Comparison of ENCODE assay signal across 13 cellular contexts in the genomic region with DNA sequence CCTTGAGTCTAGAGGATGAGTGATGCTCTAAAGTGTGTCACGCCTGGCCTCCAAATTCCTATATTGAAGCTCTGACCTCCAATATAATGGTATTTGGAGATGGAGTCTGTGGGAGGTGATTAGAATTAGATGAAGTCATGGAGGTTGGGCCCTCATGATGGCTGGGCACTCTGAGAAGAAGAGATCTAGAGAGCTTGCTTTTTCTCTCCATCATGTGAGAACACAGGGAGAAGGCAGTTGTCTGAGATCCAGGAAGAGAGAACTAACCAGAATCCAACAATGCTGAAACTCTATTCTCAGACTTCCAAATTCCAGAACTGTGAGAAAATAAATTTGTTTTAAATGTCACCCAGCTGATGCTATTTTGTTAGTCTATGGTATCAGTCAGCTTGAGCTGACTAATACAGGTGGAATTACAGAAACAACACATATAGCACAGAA. TPM values are rescaled to one million over a fixed set of nuclear protein-coding genes. Genes with fewer than 3 reads are reported as not detected.
A peak's percentile ranks its signal among the peaks of the same experiment; 100 is the strongest.
DNase-seq lines count a peak whose midpoint lies in the region; ATAC-seq, FAIRE-seq and TF ChIP-seq lines count a peak whose summit lies in the region.
"Had no signal": no experiment of that assay in that cellular context is flagged by ENCODE, and none has a peak within 500 bp of the region (broad histone marks: within the 10 kb centered on the region; RNA-seq: fewer than 3 reads in every experiment).

No MANE protein-coding gene starts in this region.

- H3K4me1 Mint-ChIP-seq in naive thymus-derived CD8-positive, alpha-beta T cell, result peaks cover 21 to 60% (median 50%) of the 10 kb centered on the region in 4 donors

- no peaks in the 10 kb centered on the region for H3K9me3 Mint-ChIP-seq in naive thymus-derived CD8-positive, alpha-beta T cell
- H3K9me3 Mint-ChIP-seq: type B pancreatic cell had no signal

- H3K36me3 ChIP-seq in bronchial epithelial cell (ENCODE audit: control insufficient read depth, insufficient read depth, low read length), result peaks cover 1% of the 10 kb centered on the region
- no peaks in the 10 kb centered on the region for H3K36me3 ChIP-seq in mucosa of descending colon (ENCODE audit: low read depth)

- no peak for FAIRE-seq in bronchial epithelial cell (lab: Jason Lieb, UNC)

- DNase-seq in AG20443 (ENCODE audit: low spot score) (peak; percentile 57), HS-5 (ENCODE audit: low read depth) (peak; percentile 59), bronchial epithelial cell (ENCODE audit: low read depth) (peak; percentile 17), COLO668 (lab: John Stamatoyannopoulos, UW; ENCODE audit: unreplicated experiment) (no peak), mucosa of descending colon (no peak), DMS 273 treated with DMSO at 0.1 percent for 48 hours (lab: John Stamatoyannopoulos, UW) (no peak), Kasumi-1 (lab: John Stamatoyannopoulos, UW) (no peak)
- no peak for DNase-seq in naive thymus-derived CD8-positive, alpha-beta T cell
- DNase-seq: DND-41, islet precursor cell, NCI-H1105 treated with DMSO at 0.1 percent for 48 hours, posterior cingulate gyrus had no signal

- no peak for ATAC-seq in naive thymus-derived CD8-positive, alpha-beta T cell
- no peak for ATAC-seq in mucosa of descending colon

- H3K4me3 ChIP-seq in bronchial epithelial cell (ENCODE audit: low read depth, low read length), result no peak overlapping the region
- no peak overlapping the region for H3K4me3 ChIP-seq in mucosa of descending colon

- H3K27me3 Mint-ChIP-seq in naive thymus-derived CD8-positive, alpha-beta T cell, result no peaks in the 10 kb centered on the region
- H3K27me3 Mint-ChIP-seq: type B pancreatic cell had no signal

- H3K9me3 ChIP-seq in mucosa of descending colon, result no peaks in the 10 kb centered on the region

- peaks cover 0 to 45% (median 2%) of the 10 kb centered on the region in 3 donors for H3K36me3 Mint-ChIP-seq in naive thymus-derived CD8-positive, alpha-beta T cell

- H3K27ac Mint-ChIP-seq in naive thymus-derived CD8-positive, alpha-beta T cell, result peak overlapping the region; percentile 2 to 77 (median 63)
- H3K27ac Mint-ChIP-seq: type B pancreatic cell had no signal

- no peaks in the 10 kb centered on the region for H3K4me1 ChIP-seq in mucosa of descending colon (ENCODE audit: low read depth)

- intact Hi-C loops in mucosa of descending colon (cut with DNase I, micrococcal nuclease), result no loop called here

- H3K4me3 Mint-ChIP-seq in naive thymus-derived CD8-positive, alpha-beta T cell, result peak overlapping the region in 3 of 10 donors; percentile 26 to 39 (median 36)
- H3K4me3 Mint-ChIP-seq: type B pancreatic cell had no signal

- TF ChIP-seq CTCF in bronchial epithelial cell (IDR thresholded peaks at IDR 0.05; ENCODE audit: insufficient read depth, low read length, severe bottlenecking) (no peak), mucosa of descending colon (IDR thresholded peaks at IDR 0.05) (no peak)

- POLR2A ChIA-PET in naive thymus-derived CD8-positive, alpha-beta T cell (lab: Charles Lee), result interaction anchor here (0.7 to 1.4 kb wide), 2 partner anchors 15 to 218 kb away, joined by 3 to 6 read pairs; partner anchors contain the start of gene RNF216

- H3K27me3 ChIP-seq in bronchial epithelial cell (ENCODE audit: control insufficient read depth, insufficient read depth, low read length), result no peaks in the 10 kb centered on the region

RNA-seq across cellular contexts. Expression of gene RNF216, which starts 15.1 kb away (rescaled TPM):
- 16.3 TPM in 2 replicates for total RNA-seq in bronchial epithelial cell
- total RNA-seq in naive thymus-derived CD8-positive, alpha-beta T cell, result 100 to 1,000 TPM; 114 to 115 TPM
- polyA plus RNA-seq in naive thymus-derived CD8-positive, alpha-beta T cell, result 10 to 100 TPM; 28.4 to 47.6 (median 35.9) TPM
- total RNA-seq in mucosa of descending colon, result 10 to 100 TPM; 17.4 to 39.7 (median 19.6) TPM

Comparison
In these comparisons a context has a peak if more than half of its experiments do, and no peak if none do; other contexts are left out.
1. DNase-seq: peak in AG20443 (single experiment), HS-5 (single experiment) and bronchial epithelial cell (single experiment); none in naive thymus-derived CD8-positive, alpha-beta T cell (0 of 10), COLO668 (single experiment), mucosa of descending colon (0 of 3), DMS 273 treated with DMSO at 0.1 percent for 48 hours (single experiment) and Kasumi-1 (0 of 2).